In genomic region chr14:100219126-100219785, GRCh38 we compare ENCODE assay signal across 1 cellular context.
TF ChIP-seq lines count a peak whose summit lies in the region.

No MANE protein-coding gene starts in this region.

TF ChIP-seq in K562, 482 proteins besides CTCF, POLR2A, EP300 and RAD21:
- TF ChIP-seq CBX1 (IDR thresholded peaks at IDR 0.05; ENCODE audit: low read depth) (0 out of 2 replicates have a peak, but pooled peaks have one; percentile 21), ZNF695 (CRISPR knock-in tag; IDR thresholded peaks at IDR 0.05) (no peak), KDM1A (IDR thresholded peaks at IDR 0.05) (peak; percentile 27 to 70; a peak in 2 of 4 replicates), RCOR1 (IDR thresholded peaks at IDR 0.05; ENCODE audit: borderline replicate concordance in 1 of 2, low read depth in 2 of 2, low read length in 2 of 2) (peak in 1 of 2 experiments; percentile 19; a peak in 1 of 4 replicates), TAF1 (IDR thresholded peaks at IDR 0.05; ENCODE audit: control insufficient read depth, extremely low read depth, insufficient read depth, low read length, severe bottlenecking) (no peak), E4F1 (CRISPR knock-in tag; IDR thresholded peaks at IDR 0.05; ENCODE audit: borderline replicate concordance) (no peak), BCOR (IDR thresholded peaks at IDR 0.05) (peak; percentile 92), SIX5 (IDR thresholded peaks at IDR 0.05; ENCODE audit: borderline replicate concordance in 1 of 2, insufficient read depth in 1 of 2, low read depth in 1 of 2, low read length in 2 of 2) (no peak), RBM25 (IDR thresholded peaks at IDR 0.05; ENCODE audit: low read depth, low read length, severe bottlenecking) (peak; percentile 91), MEF2A (IDR thresholded peaks at IDR 0.05; ENCODE audit: control insufficient read depth, low read depth, low read length) (no peak), KLF10 (CRISPR knock-in tag; IDR thresholded peaks at IDR 0.05) (no peak), ZFP36 (IDR thresholded peaks at IDR 0.05; ENCODE audit: low read depth, low read length, partially characterized antibody) (peak; percentile 74), RAD51 (IDR thresholded peaks at IDR 0.05; ENCODE audit: borderline replicate concordance, low read depth) (no peak), ZNF395 (CRISPR knock-in tag; IDR thresholded peaks at IDR 0.05) (no peak), NUFIP1 (IDR thresholded peaks at IDR 0.05; ENCODE audit: partially characterized antibody) (no peak), HDAC2 (IDR thresholded peaks at IDR 0.05) (0 out of 2 replicates have a peak, but pooled peaks have one; percentile 38), CBFA2T2 (conservative IDR thresholded peaks at IDR 0.05) (no peak), EZH2 (IDR thresholded peaks at IDR 0.05; ENCODE audit: borderline replicate concordance, low read depth, low read length) (no peak), SMARCA5 (IDR thresholded peaks at IDR 0.05) (peak; percentile 50; the same call in 1 of the 2 replicates)
- TF ChIP-seq, protein P1, sequence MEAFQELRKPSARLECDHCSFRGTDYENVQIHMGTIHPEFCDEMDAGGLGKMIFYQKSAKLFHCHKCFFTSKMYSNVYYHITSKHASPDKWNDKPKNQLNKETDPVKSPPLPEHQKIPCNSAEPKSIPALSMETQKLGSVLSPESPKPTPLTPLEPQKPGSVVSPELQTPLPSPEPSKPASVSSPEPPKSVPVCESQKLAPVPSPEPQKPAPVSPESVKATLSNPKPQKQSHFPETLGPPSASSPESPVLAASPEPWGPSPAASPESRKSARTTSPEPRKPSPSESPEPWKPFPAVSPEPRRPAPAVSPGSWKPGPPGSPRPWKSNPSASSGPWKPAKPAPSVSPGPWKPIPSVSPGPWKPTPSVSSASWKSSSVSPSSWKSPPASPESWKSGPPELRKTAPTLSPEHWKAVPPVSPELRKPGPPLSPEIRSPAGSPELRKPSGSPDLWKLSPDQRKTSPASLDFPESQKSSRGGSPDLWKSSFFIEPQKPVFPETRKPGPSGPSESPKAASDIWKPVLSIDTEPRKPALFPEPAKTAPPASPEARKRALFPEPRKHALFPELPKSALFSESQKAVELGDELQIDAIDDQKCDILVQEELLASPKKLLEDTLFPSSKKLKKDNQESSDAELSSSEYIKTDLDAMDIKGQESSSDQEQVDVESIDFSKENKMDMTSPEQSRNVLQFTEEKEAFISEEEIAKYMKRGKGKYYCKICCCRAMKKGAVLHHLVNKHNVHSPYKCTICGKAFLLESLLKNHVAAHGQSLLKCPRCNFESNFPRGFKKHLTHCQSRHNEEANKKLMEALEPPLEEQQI (IDR thresholded peaks at IDR 0.05): no peak
